8 cellular contexts compared by ENCODE assay signal in genomic region chr3:43287514-43287913, GRCh38. TPM values are rescaled to one million over a fixed set of nuclear protein-coding genes. Genes with fewer than 3 reads are reported as not detected.
DNase-seq lines count a peak whose midpoint lies in the region; ATAC-seq lines count a peak whose summit lies in the region.

No MANE protein-coding gene starts in this region.

- no peak overlapping the region for H3K27ac ChIP-seq in Karpas-422 (ENCODE audit: low read length)

- H3K27me3 ChIP-seq in Karpas-422 (ENCODE audit: low read length), result no peaks in the 10 kb centered on the region

- H3K4me1 ChIP-seq in Karpas-422 (ENCODE audit: low read length), result peaks cover 63% of the 10 kb centered on the region

- H2AFZ ChIP-seq in Karpas-422 (ENCODE audit: low read length), result no peak overlapping the region

- H3K27ac Mint-ChIP-seq in dendritic cell treated with granulocyte-macrophage colony-stimulating factor and Interleukin-4, amounts not matched to agents 40 ng/mL and 50 ng/mL, for 4 days, result peak overlapping the region; percentile 88
- peak overlapping the region; percentile 95 to 96 for H3K27ac Mint-ChIP-seq in natural killer cell treated with Interleukin-12 subunit alpha and Interleukin-12 subunit beta and Interleukin-15 and Interleukin-18, amount 100 ng/mL, for 72 hours

- intact Hi-C loops in dendritic cell treated with granulocyte-macrophage colony-stimulating factor and Interleukin-4, amounts not matched to agents 40 ng/mL and 50 ng/mL, for 4 days (cut with micrococcal nuclease), result no loop called here

- H3K36me3 ChIP-seq in Karpas-422 (ENCODE audit: insufficient read depth, low read length), result no peaks in the 10 kb centered on the region

- H3K27me3 Mint-ChIP-seq in dendritic cell treated with granulocyte-macrophage colony-stimulating factor and Interleukin-4, amounts not matched to agents 40 ng/mL and 50 ng/mL, for 4 days, result peaks cover 3% of the 10 kb centered on the region
- no peaks in the 10 kb centered on the region for H3K27me3 Mint-ChIP-seq in natural killer cell treated with Interleukin-12 subunit alpha and Interleukin-12 subunit beta and Interleukin-15 and Interleukin-18, amount 100 ng/mL, for 72 hours

- H3K9me2 ChIP-seq in Karpas-422 (replicated peaks; ENCODE audit: insufficient read depth, low read length), result no peaks in the 10 kb centered on the region

- peak overlapping the region; percentile 88 for H3K4me3 ChIP-seq in Karpas-422 (ENCODE audit: low read length)

- H3K79me2 ChIP-seq in Karpas-422 (ENCODE audit: low read length), result peaks cover 57% of the 10 kb centered on the region

- no peaks in the 10 kb centered on the region for H3K9me3 ChIP-seq in Karpas-422 (ENCODE audit: low read length)

- H3K4me3 Mint-ChIP-seq in dendritic cell treated with granulocyte-macrophage colony-stimulating factor and Interleukin-4, amounts not matched to agents 40 ng/mL and 50 ng/mL, for 4 days, result peak overlapping the region; percentile 88
- H3K4me3 Mint-ChIP-seq in natural killer cell treated with Interleukin-12 subunit alpha and Interleukin-12 subunit beta and Interleukin-15 and Interleukin-18, amount 100 ng/mL, for 72 hours, result peak overlapping the region; percentile 96

- no peak for ATAC-seq in natural killer cell treated with Interleukin-12 subunit alpha and Interleukin-12 subunit beta and Interleukin-15 and Interleukin-18, amount 100 ng/mL, for 72 hours
- ATAC-seq in GM18868 (IDR thresholded peaks at IDR 0.05; ENCODE audit: unreplicated experiment) (no peak), GM18870 (IDR thresholded peaks at IDR 0.05; ENCODE audit: unreplicated experiment) (no peak), HG03565 (IDR thresholded peaks at IDR 0.05; ENCODE audit: unreplicated experiment) (no peak)

- H4K20me1 ChIP-seq in Karpas-422 (ENCODE audit: insufficient read depth, low read depth, low read length), result peaks cover 21% of the 10 kb centered on the region

- H3K36me3 Mint-ChIP-seq in dendritic cell treated with granulocyte-macrophage colony-stimulating factor and Interleukin-4, amounts not matched to agents 40 ng/mL and 50 ng/mL, for 4 days (ENCODE audit: low read depth), result peaks cover 20% of the 10 kb centered on the region
- H3K36me3 Mint-ChIP-seq in natural killer cell treated with Interleukin-12 subunit alpha and Interleukin-12 subunit beta and Interleukin-15 and Interleukin-18, amount 100 ng/mL, for 72 hours, result peaks cover 10% of the 10 kb centered on the region

- H3K4me1 Mint-ChIP-seq in dendritic cell treated with granulocyte-macrophage colony-stimulating factor and Interleukin-4, amounts not matched to agents 40 ng/mL and 50 ng/mL, for 4 days (ENCODE audit: low read depth), result peaks cover 45% of the 10 kb centered on the region
- peaks cover 46 to 55% of the 10 kb centered on the region in 2 donors for H3K4me1 Mint-ChIP-seq in natural killer cell treated with Interleukin-12 subunit alpha and Interleukin-12 subunit beta and Interleukin-15 and Interleukin-18, amount 100 ng/mL, for 72 hours (ENCODE audit: low read depth in 2 of 2)

- peak overlapping the region; percentile 90 for H3K4me2 ChIP-seq in Karpas-422 (ENCODE audit: low read depth, low read length, poor library complexity, severe bottlenecking)

- peak overlapping the region; percentile 83 for H3K9ac ChIP-seq in Karpas-422 (ENCODE audit: low read length)

- peak; percentile 38 for DNase-seq in CD1c-positive myeloid dendritic cell (ENCODE audit: extremely low spot score)
- DNase-seq in Karpas-422, result no peak
- no peak for DNase-seq in natural killer cell treated with Interleukin-12 subunit alpha and Interleukin-12 subunit beta and Interleukin-15 and Interleukin-18, amount 100 ng/mL, for 72 hours (ENCODE audit: low spot score)
- no peak for DNase-seq in putamen (ENCODE audit: low spot score)

- H3K9me3 Mint-ChIP-seq in dendritic cell treated with granulocyte-macrophage colony-stimulating factor and Interleukin-4, amounts not matched to agents 40 ng/mL and 50 ng/mL, for 4 days, result no peaks in the 10 kb centered on the region
- H3K9me3 Mint-ChIP-seq in natural killer cell treated with Interleukin-12 subunit alpha and Interleukin-12 subunit beta and Interleukin-15 and Interleukin-18, amount 100 ng/mL, for 72 hours, result no peaks in the 10 kb centered on the region

RNA-seq across cellular contexts. Expression of gene SNRK, which starts 1.2 kb away (rescaled TPM):
- total RNA-seq in Karpas-422 (2014; rRNA removed; shearing (Covaris generic); ENCODE audit: low replicate concordance), result 20.5 and 26.5 TPM in 2 replicates
- total RNA-seq in natural killer cell treated with Interleukin-12 subunit alpha and Interleukin-12 subunit beta and Interleukin-15 and Interleukin-18, amount 100 ng/mL, for 72 hours, result 10 to 100 TPM; 41.9 to 45.4 TPM
